ENCODE assay signal across 8 cellular contexts in genomic region chr19:39428309-39429112, GRCh38. TPM values are rescaled to one million over a fixed set of nuclear protein-coding genes. Genes with fewer than 3 reads are reported as not detected.
DNase-seq lines count a peak whose midpoint lies in the region; ATAC-seq and TF ChIP-seq lines count a peak whose summit lies in the region.

No MANE protein-coding gene starts in this region.

- H3K79me2 ChIP-seq in osteoblast (ENCODE audit: insufficient read depth, low read length) = peaks cover 7% of the 10 kb centered on the region

- peaks cover 3% of the 10 kb centered on the region for H4K20me1 ChIP-seq in osteoblast (ENCODE audit: insufficient read depth, low read length)

- H3K36me3 ChIP-seq in BJ (ENCODE audit: control insufficient read depth, insufficient read depth, low read length) = peaks cover 17% of the 10 kb centered on the region
- peaks cover 36% of the 10 kb centered on the region for H3K36me3 ChIP-seq in osteoblast (ENCODE audit: insufficient read depth, low read length)

- no peaks in the 10 kb centered on the region for H3K9me3 ChIP-seq in osteoblast (ENCODE audit: low read depth, low read length)

- DNase-seq in BJ (ENCODE audit: low read depth) (peak; percentile 63), RPMI7951 (ENCODE audit: low read depth) (peak; percentile 69), foreskin fibroblast (peak; percentile 85 to 95), osteoblast (ENCODE audit: insufficient read length, low spot score, missing footprints) (peak; percentile 98), NCI-H1694 treated with DMSO at 0.1 percent for 48 hours (lab: John Stamatoyannopoulos, UW) (no peak)

- H3K4me1 ChIP-seq in osteoblast (ENCODE audit: insufficient read depth, low read length) = peaks cover 23% of the 10 kb centered on the region

- H3K4me3 ChIP-seq in BJ (ENCODE audit: low read depth, low read length) = no peak overlapping the region
- peak overlapping the region in 1 of 2 donors; percentile 19 for H3K4me3 ChIP-seq in foreskin fibroblast (ENCODE audit: low read depth in 1 of 2, low read length in 2 of 2)
- peak overlapping the region; percentile 46 for H3K4me3 ChIP-seq in osteoblast (ENCODE audit: insufficient read depth, low read length)

- H3K4me2 ChIP-seq in osteoblast (ENCODE audit: insufficient read depth, low read length) = peak overlapping the region; percentile 47

- peak overlapping the region; percentile 99 for H3K27ac ChIP-seq in osteoblast (ENCODE audit: low read depth, low read length)

- no peak for TF ChIP-seq CTCF in BJ (IDR thresholded peaks at IDR 0.05; ENCODE audit: insufficient read depth, low read depth, low read length)
- no peak for TF ChIP-seq CTCF in foreskin fibroblast (IDR thresholded peaks at IDR 0.05; ENCODE audit: low read depth, low read length)
- TF ChIP-seq CTCF in osteoblast (IDR thresholded peaks at IDR 0.05; ENCODE audit: extremely low read depth, low read depth, low read length) = no peak

- POLR2A ChIA-PET in BJ (lab: Charles Lee) = interaction anchor here (0.6 to 0.8 kb wide), 6 partner anchors 16 to 55 kb away, joined by 3 to 7 read pairs (median 4); partner anchors contain the start of genes PAF1, PLEKHG2 and TIMM50

- no peak for ATAC-seq in HG03135 (IDR thresholded peaks at IDR 0.05; ENCODE audit: unreplicated experiment)
- ATAC-seq in HG03025 (IDR thresholded peaks at IDR 0.05; ENCODE audit: low FRiP score, unreplicated experiment) = no peak
- no peak for ATAC-seq in GM21526 (IDR thresholded peaks at IDR 0.05; ENCODE audit: low FRiP score, unreplicated experiment)

- H2AFZ ChIP-seq in osteoblast (ENCODE audit: low read length) = peak overlapping the region; percentile 57

- CTCF ChIA-PET in BJ (lab: Yijun Ruan, JAX) = interaction anchor here (0.6 to 3.9 kb wide), 8 partner anchors 10 to 106 kb away, joined by 3 to 22 read pairs (median 6); partner anchors contain the start of genes EID2B and PLEKHG2

- H3K27me3 ChIP-seq in BJ (ENCODE audit: control insufficient read depth, insufficient read depth, low read length) = no peaks in the 10 kb centered on the region
- no peaks in the 10 kb centered on the region for H3K27me3 ChIP-seq in osteoblast (ENCODE audit: insufficient read depth, low read length)

RNA-seq across cellular contexts. Expression of gene RPS16, which starts 7.2 kb away (rescaled TPM):
- 2,401 and 2,896 TPM in 2 replicates for polyA plus RNA-seq in BJ (2011; rRNA removed)
- 1,392 and 2,311 TPM in 2 replicates for polyA minus RNA-seq in BJ (2011; rRNA and poly(A)+ RNA removed)
- total RNA-seq in RPMI7951 (2014; rRNA removed; shearing (Covaris generic)) = 107 and 123 TPM in 2 replicates
- 44.9 and 56.0 TPM in 2 replicates for total RNA-seq in osteoblast

RNA-seq across cellular contexts. Expression of gene PLEKHG2, which starts 16.0 kb away (rescaled TPM):
- 12.5 and 20.6 TPM in 2 replicates for polyA plus RNA-seq in BJ (2011; rRNA removed)
- 27.0 and 28.9 TPM in 2 replicates for polyA minus RNA-seq in BJ (2011; rRNA and poly(A)+ RNA removed)
- 4.8 and 13.0 TPM in 2 replicates for total RNA-seq in RPMI7951 (2014; rRNA removed; shearing (Covaris generic))
- 21.4 and 21.5 TPM in 2 replicates for total RNA-seq in osteoblast

RNA-seq across cellular contexts. Expression of gene SUPT5H, which starts 16.9 kb away (rescaled TPM):
- polyA plus RNA-seq in BJ (2011; rRNA removed) = 55.2 and 81.8 TPM in 2 replicates
- polyA minus RNA-seq in BJ (2011; rRNA and poly(A)+ RNA removed) = 60.5 and 64.5 TPM in 2 replicates
- total RNA-seq in RPMI7951 (2014; rRNA removed; shearing (Covaris generic)) = 64.7 and 67.4 TPM in 2 replicates
- total RNA-seq in osteoblast = 71.9 and 91.2 TPM in 2 replicates

RNA-seq across cellular contexts. Expression of gene ZFP36, which starts 21.9 kb away (rescaled TPM):
- 4.8 and 9.5 TPM in 2 replicates for polyA plus RNA-seq in BJ (2011; rRNA removed)
- polyA minus RNA-seq in BJ (2011; rRNA and poly(A)+ RNA removed) = 5.1 and 11.0 TPM in 2 replicates
- total RNA-seq in RPMI7951 (2014; rRNA removed; shearing (Covaris generic)) = 2.9 and 6.4 TPM in 2 replicates
- 6.2 and 6.5 TPM in 2 replicates for total RNA-seq in osteoblast

RNA-seq across cellular contexts. Expression of gene MED29, which starts 37.3 kb away (rescaled TPM):
- polyA plus RNA-seq in BJ (2011; rRNA removed) = 28.5 and 36.6 TPM in 2 replicates
- polyA minus RNA-seq in BJ (2011; rRNA and poly(A)+ RNA removed) = 19.2 and 30.1 TPM in 2 replicates
- total RNA-seq in RPMI7951 (2014; rRNA removed; shearing (Covaris generic)) = 22.2 and 39.5 TPM in 2 replicates
- 19.9 and 23.0 TPM in 2 replicates for total RNA-seq in osteoblast
